8 cellular contexts compared by ENCODE assay signal in genomic region chr7:105934577-105935185, GRCh38. TPM values are rescaled to one million over a fixed set of nuclear protein-coding genes. Genes with fewer than 3 reads are reported as not detected.
DNase-seq lines count a peak whose midpoint lies in the region; ATAC-seq and TF ChIP-seq lines count a peak whose summit lies in the region.

No MANE protein-coding gene starts in this region.

- BruUV-seq in Panc1 (replicated peaks; lab: Mats Ljungman, UMichigan) = no TSS peak

- WGBS in psoas muscle, 3 donors = 74 to 84% (median 81%) methylated on average over 7 of the region's 7 CpGs

- no peaks in the 10 kb centered on the region for H3K27me3 ChIP-seq in Panc1 (ENCODE audit: control insufficient read depth, insufficient read depth, low read length)
- H3K27me3 ChIP-seq in foreskin keratinocyte = no peaks in the 10 kb centered on the region
- no peaks in the 10 kb centered on the region for H3K27me3 ChIP-seq in psoas muscle (ENCODE audit: insufficient read depth in 3 of 3, low read length in 2 of 3)

- no peaks in the 10 kb centered on the region for H3K4me1 Mint-ChIP-seq in mesothelial cell of epicardium

- H3K4me3 ChIP-seq in Panc1 (ENCODE audit: low read depth in 2 of 2, low read length in 2 of 2) (no peak overlapping the region), psoas muscle (no peak overlapping the region)

- CTCF ChIA-PET in Panc1 (lab: Charles Lee) = no interaction called here

- no peaks in the 10 kb centered on the region for H3K9me3 Mint-ChIP-seq in mesothelial cell of epicardium

- H3K4me3 Mint-ChIP-seq in mesothelial cell of epicardium = no peak overlapping the region

- peak; percentile 54 for TF ChIP-seq CTCF in Panc1 (IDR thresholded peaks at IDR 0.05)
- TF ChIP-seq CTCF in foreskin keratinocyte (conservative IDR thresholded peaks at IDR 0.05) = peak; percentile 37
- TF ChIP-seq CTCF in psoas muscle (IDR thresholded peaks at IDR 0.05) = no peak
- TF ChIP-seq CTCF in mesothelial cell of epicardium (IDR thresholded peaks at IDR 0.05; ENCODE audit: unreplicated experiment) = no peak

- intact Hi-C loops in Panc1 (cut with micrococcal nuclease; ENCODE audit: unreplicated experiment) (loop anchor here (2.0 to 5.0 kb wide), 3 partner anchors 74 to 218 kb away; no protein-coding TSS in a partner anchor), psoas muscle (cut with DNase I) (loop anchor here in 1 of 2 donors (5.0 kb wide), 1 partner anchor 108 kb away; no protein-coding TSS in a partner anchor)

- no peaks in the 10 kb centered on the region for H3K36me3 Mint-ChIP-seq in mesothelial cell of epicardium

- DNase-seq in Ammon's horn (ENCODE audit: low spot score) (peak; percentile 45), HuH-7 (ENCODE audit: low spot score) (peak; percentile 46), Panc1 (ENCODE audit: low read depth, low spot score) (no peak), foreskin keratinocyte (no peak), psoas muscle (no peak), mesothelial cell of epicardium (ENCODE audit: low spot score in 2 of 2, unreplicated experiment in 2 of 2) (no peak)

- H3K4me1 ChIP-seq in Panc1 (ENCODE audit: control insufficient read depth, insufficient read depth, low read length) (no peaks in the 10 kb centered on the region), foreskin keratinocyte (no peaks in the 10 kb centered on the region), psoas muscle (no peaks in the 10 kb centered on the region)

- POLR2A ChIA-PET in Panc1 (lab: Charles Lee) = interaction anchor here (0.6 kb wide), 1 partner anchor 70 kb away, joined by 3 read pairs; no protein-coding TSS in a partner anchor

- H3K27ac Mint-ChIP-seq in mesothelial cell of epicardium = no peak overlapping the region

- H3K27ac ChIP-seq in Panc1 (ENCODE audit: low read length) (no peak overlapping the region), foreskin keratinocyte (no peak overlapping the region), psoas muscle (no peak overlapping the region)

- in situ Hi-C loops in Panc1 (cut with HindIII; ENCODE audit: low pct_unique_long_range_greater_than_20kb, low sequenced_read_pairs) = no loop called here

- H3K9me3 ChIP-seq in Panc1 (ENCODE audit: control insufficient read depth, insufficient read depth, low read depth, low read length) (no peaks in the 10 kb centered on the region), psoas muscle (no peaks in the 10 kb centered on the region)

- H3K36me3 ChIP-seq in Panc1 (ENCODE audit: control insufficient read depth, insufficient read depth, low read length) (no peaks in the 10 kb centered on the region), psoas muscle (ENCODE audit: insufficient read depth in 1 of 2, low read depth in 1 of 2) (no peaks in the 10 kb centered on the region)

- ATAC-seq in Panc1 (peak; percentile 91), foreskin keratinocyte (no peak), psoas muscle (peak in 3 of 4 donors; percentile 27 to 69 (median 60)), HG02759 (IDR thresholded peaks at IDR 0.05; ENCODE audit: unreplicated experiment) (no peak), HG03039 (IDR thresholded peaks at IDR 0.05; ENCODE audit: unreplicated experiment) (no peak)

- H3K27me3 Mint-ChIP-seq in mesothelial cell of epicardium (ENCODE audit: low read depth) = no peaks in the 10 kb centered on the region

RNA-seq across cellular contexts. Expression of gene CDHR3, which starts 28.4 kb away (rescaled TPM):
- 6.5 TPM for total RNA-seq in Panc1 (2021; ENCODE audit: unreplicated experiment)
- 5.8 TPM for polyA plus RNA-seq in Panc1 (2012; ENCODE audit: insufficient read length)
- total RNA-seq in foreskin keratinocyte = 1.1 and 1.7 TPM in 2 replicates
- 0.59 and 0.65 TPM in 2 replicates for polyA plus RNA-seq in foreskin keratinocyte
- 1 to 10 TPM in 2 of 4 donors, under 1 TPM in 2; 0.30 to 1.7 (median 0.78) TPM for total RNA-seq in psoas muscle
- under 1 TPM; 0.31 to 0.44 (median 0.43) TPM for polyA plus RNA-seq in psoas muscle
- total RNA-seq in mesothelial cell of epicardium = 2.5 to 3.6 TPM (median 3.2 TPM) in 3 replicates

RNA-seq across cellular contexts. Expression of gene ATXN7L1, which starts 58.3 kb away (rescaled TPM):
- 10.8 TPM for total RNA-seq in Panc1 (2021; ENCODE audit: unreplicated experiment)
- polyA plus RNA-seq in Panc1 (2012; ENCODE audit: insufficient read length) = 3.9 TPM
- 5.5 and 6.7 TPM in 2 replicates for total RNA-seq in foreskin keratinocyte
- polyA plus RNA-seq in foreskin keratinocyte = 2.8 and 4.1 TPM in 2 replicates
- 1 to 10 TPM; 3.0 to 6.0 (median 4.0) TPM for total RNA-seq in psoas muscle
- 1 to 10 TPM; 1.2 to 1.9 (median 1.5) TPM for polyA plus RNA-seq in psoas muscle
- 17.9 to 18.7 TPM (median 18.0 TPM) in 3 replicates for total RNA-seq in mesothelial cell of epicardium

Comparison
In these comparisons a context has a peak if more than half of its experiments do, and no peak if none do; other contexts are left out.
1. DNase-seq: peak in Ammon's horn (single experiment) and HuH-7 (single experiment); none in Panc1 (single experiment), foreskin keratinocyte (0 of 2), psoas muscle (0 of 2) and mesothelial cell of epicardium (0 of 2).
2. ATAC-seq: peak in Panc1 (single experiment) and psoas muscle (3 of 4); none in foreskin keratinocyte (single experiment), HG02759 (single experiment) and HG03039 (single experiment).
3. CTCF ChIP-seq: peak in Panc1 (single experiment) and foreskin keratinocyte (single experiment); none in psoas muscle (single experiment) and mesothelial cell of epicardium (single experiment).